In genomic region chr2:235573331-235574221, GRCh38 we compare ENCODE assay signal across 16 cellular contexts.
DNase-seq lines count a peak whose midpoint lies in the region; ATAC-seq lines count a peak whose summit lies in the region.
"Had no signal": no experiment of that assay in that cellular context is flagged by ENCODE, and none has a peak within 500 bp of the region (broad histone marks: within the 10 kb centered on the region; RNA-seq: fewer than 3 reads in every experiment).

No MANE protein-coding gene starts in this region.

- no peak overlapping the region for H3K4ac ChIP-seq in neuronal stem cell (ENCODE audit: low read length)

- H3K4me3 ChIP-seq in neuronal stem cell (ENCODE audit: low read length in 2 of 2): no peak overlapping the region
- H3K4me3 ChIP-seq: SJSA1, smooth muscle cell, transverse colon had no signal

- no peak overlapping the region for H3K14ac ChIP-seq in neuronal stem cell (ENCODE audit: low read length)

- H3K4me2 ChIP-seq in neuronal stem cell (ENCODE audit: insufficient read depth, low read length, poor library complexity, severe bottlenecking): no peak overlapping the region
- H3K4me2 ChIP-seq: smooth muscle cell had no signal

- peaks cover 3 to 4% of the 10 kb centered on the region in 2 donors for H3K36me3 ChIP-seq in neuronal stem cell (replicated peaks in 1 of 2; ENCODE audit: control insufficient read depth in 2 of 2, insufficient read depth in 2 of 2, low read length in 2 of 2)
- H3K36me3 ChIP-seq: SJSA1, transverse colon had no signal

- H3K27me3 ChIP-seq in neuronal stem cell (ENCODE audit: control insufficient read depth in 3 of 3, insufficient read depth in 3 of 3, low read depth in 1 of 3, low read length in 3 of 3): peaks cover 0 to 2% (median 0%) of the 10 kb centered on the region in 3 experiments
- H3K27me3 ChIP-seq: SJSA1, transverse colon had no signal

- no peak overlapping the region for H3K23ac ChIP-seq in neuronal stem cell (ENCODE audit: low read depth, low read length, poor library complexity)

- H3K79me1 ChIP-seq in neuronal stem cell (ENCODE audit: low read depth, low read length): peaks cover 8% of the 10 kb centered on the region

- H2BK15ac ChIP-seq in neuronal stem cell (ENCODE audit: low read length): no peak overlapping the region

- H3K9ac ChIP-seq in neuronal stem cell (ENCODE audit: low read depth, low read length, poor library complexity): no peak overlapping the region

- no peak overlapping the region for H4K91ac ChIP-seq in neuronal stem cell (ENCODE audit: low read depth, low read length, poor library complexity)

- H2BK12ac ChIP-seq in neuronal stem cell (ENCODE audit: low read length): no peak overlapping the region

- H2BK120ac ChIP-seq in neuronal stem cell (ENCODE audit: low read depth, low read length): no peak overlapping the region

- peaks cover 26 to 32% of the 10 kb centered on the region in 2 donors for H3K4me1 ChIP-seq in neuronal stem cell (ENCODE audit: control insufficient read depth in 2 of 2, insufficient read depth in 1 of 2, low read depth in 1 of 2, low read length in 2 of 2)

- H4K8ac ChIP-seq in neuronal stem cell (ENCODE audit: low read depth, low read length): no peak overlapping the region

- H2AFZ ChIP-seq in neuronal stem cell (ENCODE audit: low read length): no peak overlapping the region

- no peaks in the 10 kb centered on the region for H3K4me1 Mint-ChIP-seq in activated T-cell treated with anti-CD3 and anti-CD28 coated beads, Interleukin-2, amount 50 U/mL, for 72 hours (ENCODE audit: low read depth)
- H3K4me1 Mint-ChIP-seq: activated naive CD4-positive, alpha-beta T cell treated with anti-CD3 and anti-CD28 coated beads, Interleukin-2, amount 50 U/mL, for 24 hours had no signal

- intact Hi-C loops in posterior vena cava (cut with DNase I): no loop called here

- no peak overlapping the region for H3K4me3 Mint-ChIP-seq in activated T-cell treated with anti-CD3 and anti-CD28 coated beads, Interleukin-2, amount 50 U/mL, for 72 hours
- H3K4me3 Mint-ChIP-seq: activated naive CD4-positive, alpha-beta T cell treated with anti-CD3 and anti-CD28 coated beads, Interleukin-2, amount 50 U/mL, for 24 hours; activated T-cell treated with anti-CD3 and anti-CD28 coated beads, Interleukin-2, amount 50 U/mL, for 24 hours had no signal

- H3K9me3 ChIP-seq in neuronal stem cell (replicated peaks in 1 of 2; ENCODE audit: control insufficient read depth in 2 of 2, insufficient read depth in 1 of 2, low read depth in 1 of 2, low read length in 2 of 2): peaks cover 1 to 6% of the 10 kb centered on the region in 2 donors

- peaks cover 0 to 2% of the 10 kb centered on the region in 2 donors for H3K36me3 Mint-ChIP-seq in activated T-cell treated with anti-CD3 and anti-CD28 coated beads, Interleukin-2, amount 50 U/mL, for 72 hours (ENCODE audit: insufficient read depth in 2 of 2)
- H3K36me3 Mint-ChIP-seq: activated naive CD4-positive, alpha-beta T cell treated with anti-CD3 and anti-CD28 coated beads, Interleukin-2, amount 50 U/mL, for 24 hours had no signal

- no peak overlapping the region for H3K27ac ChIP-seq in neuronal stem cell (replicated peaks; ENCODE audit: low read length)
- H3K27ac ChIP-seq: SJSA1, transverse colon had no signal

- no peak overlapping the region for H2BK5ac ChIP-seq in neuronal stem cell (ENCODE audit: low read length)

- no peak for ATAC-seq in activated T-cell treated with anti-CD3 and anti-CD28 coated beads, Interleukin-2, amount 50 U/mL, for 72 hours (replicated peaks in 1 of 2)

- H3K27me3 Mint-ChIP-seq in activated T-cell treated with anti-CD3 and anti-CD28 coated beads, Interleukin-2, amount 50 U/mL, for 72 hours (ENCODE audit: low read depth): no peaks in the 10 kb centered on the region

- H3K18ac ChIP-seq in neuronal stem cell (ENCODE audit: low read length): peak overlapping the region; percentile 2

- WGBS in neuronal stem cell (ENCODE audit: extremely low coverage in 2 of 2, insufficient read length in 2 of 2, insufficient replicate concordance in 1 of 2), 2 donors: no CpG with 5 or more reads among the region's 12 CpGs

- H3K27ac Mint-ChIP-seq in activated T-cell treated with anti-CD3 and anti-CD28 coated beads, Interleukin-2, amount 50 U/mL, for 72 hours: no peak overlapping the region
- H3K27ac Mint-ChIP-seq: activated naive CD4-positive, alpha-beta T cell treated with anti-CD3 and anti-CD28 coated beads, Interleukin-2, amount 50 U/mL, for 24 hours; activated T-cell treated with anti-CD3 and anti-CD28 coated beads, Interleukin-2, amount 50 U/mL, for 24 hours had no signal

- peak overlapping the region; percentile 3 for H2AK5ac ChIP-seq in neuronal stem cell (ENCODE audit: low read depth, low read length)

- DNase-seq in DMS 273 treated with DMSO at 0.1 percent for 48 hours (lab: John Stamatoyannopoulos, UW): peak; percentile 17
- DNase-seq in NCI-H446 treated with DMSO at 0.1 percent for 48 hours (lab: John Stamatoyannopoulos, UW): peak; percentile 33
- DNase-seq in glomerular visceral epithelial cell (ENCODE audit: extremely low spot score): peak; percentile 65
- DNase-seq in neuronal stem cell (ENCODE audit: low spot score): no peak
- DNase-seq in posterior vena cava (ENCODE audit: low spot score): no peak
- DNase-seq in NCI-H2107 (lab: John Stamatoyannopoulos, UW): no peak
- DNase-seq in NCI-H1436 (lab: John Stamatoyannopoulos, UW): no peak
- DNase-seq in activated T-cell treated with anti-CD3 and anti-CD28 coated beads, Interleukin-2, amount 50 U/mL, for 72 hours: no peak
- DNase-seq: activated CD4-positive, alpha-beta T cell treated with anti-CD3 and anti-CD28 coated beads, Interleukin-2, amount 50 U/mL, for 48 hours; activated T-cell treated with anti-CD3 and anti-CD28 coated beads, Interleukin-2, amount 50 U/mL, for 24 hours; KBM-7; NCI-H1105 treated with DMSO at 0.1 percent for 48 hours; transverse colon had no signal

- peaks cover 0 to 2% of the 10 kb centered on the region in 2 donors for H3K9me3 Mint-ChIP-seq in activated T-cell treated with anti-CD3 and anti-CD28 coated beads, Interleukin-2, amount 50 U/mL, for 72 hours
- H3K9me3 Mint-ChIP-seq: activated naive CD4-positive, alpha-beta T cell treated with anti-CD3 and anti-CD28 coated beads, Interleukin-2, amount 50 U/mL, for 24 hours; activated T-cell treated with anti-CD3 and anti-CD28 coated beads, Interleukin-2, amount 50 U/mL, for 24 hours had no signal

Comparison
In these comparisons a context has a peak if more than half of its experiments do, and no peak if none do; other contexts are left out.
1. DNase-seq: peak in DMS 273 treated with DMSO at 0.1 percent for 48 hours (single experiment), NCI-H446 treated with DMSO at 0.1 percent for 48 hours (single experiment) and glomerular visceral epithelial cell (single experiment); none in neuronal stem cell (single experiment), posterior vena cava (single experiment), NCI-H2107 (single experiment), NCI-H1436 (single experiment) and activated T-cell treated with anti-CD3 and anti-CD28 coated beads, Interleukin-2, amount 50 U/mL, for 72 hours (0 of 2).